8 cellular contexts compared by ENCODE assay signal in the genomic region with DNA sequence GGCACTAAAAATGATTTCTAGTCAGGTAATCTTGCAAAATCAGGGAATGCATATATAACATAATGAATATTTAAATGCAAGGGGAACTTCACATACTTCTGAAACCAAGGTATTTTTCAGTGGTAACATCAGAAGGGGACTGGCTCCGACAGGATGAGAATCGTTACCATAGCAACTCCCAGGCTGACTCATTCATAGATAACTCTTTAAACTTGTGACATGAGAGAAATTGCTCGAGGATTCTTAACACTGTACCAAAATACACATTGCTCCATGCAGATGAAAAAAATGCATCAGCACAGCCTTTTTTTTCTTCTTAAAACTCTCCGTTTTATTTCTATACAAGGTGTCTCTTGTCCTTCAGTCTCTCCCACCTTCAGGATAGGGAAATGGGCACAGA.
DNase-seq lines count a peak whose midpoint lies in the region; ATAC-seq and TF ChIP-seq lines count a peak whose summit lies in the region.

No MANE protein-coding gene starts in this region.

- no peaks in the 10 kb centered on the region for H3K4me1 Mint-ChIP-seq in activated naive CD8-positive, alpha-beta T cell treated with anti-CD3 and anti-CD28 coated beads, Interleukin-2, amount 50 U/mL, for 24 hours

- no peaks in the 10 kb centered on the region for H3K36me3 Mint-ChIP-seq in activated naive CD8-positive, alpha-beta T cell treated with anti-CD3 and anti-CD28 coated beads, Interleukin-2, amount 50 U/mL, for 24 hours (ENCODE audit: low read depth)

- peaks cover 3% of the 10 kb centered on the region for H3K27me3 Mint-ChIP-seq in activated naive CD8-positive, alpha-beta T cell treated with anti-CD3 and anti-CD28 coated beads, Interleukin-2, amount 50 U/mL, for 24 hours

- no peak overlapping the region for H3K4me3 ChIP-seq in fibroblast of the aortic adventitia (ENCODE audit: low read depth, low read length)

- no peak overlapping the region for H3K27ac Mint-ChIP-seq in activated naive CD8-positive, alpha-beta T cell treated with anti-CD3 and anti-CD28 coated beads, Interleukin-2, amount 50 U/mL, for 24 hours

- ATAC-seq in GM18498 (IDR thresholded peaks at IDR 0.05; ENCODE audit: unreplicated experiment): peak; percentile 99
- peak; percentile 99 for ATAC-seq in GM21529 (IDR thresholded peaks at IDR 0.05; ENCODE audit: unreplicated experiment)
- ATAC-seq in HG03575 (IDR thresholded peaks at IDR 0.05; ENCODE audit: extremely low read depth, insufficient number of reproducible peaks, low FRiP score, unreplicated experiment): peak; percentile 99
- ATAC-seq in activated naive CD8-positive, alpha-beta T cell treated with anti-CD3 and anti-CD28 coated beads, Interleukin-2, amount 50 U/mL, for 24 hours: no peak

- peak; percentile 85 for DNase-seq in fibroblast of the aortic adventitia (ENCODE audit: low read depth)
- DNase-seq in NCI-H2227 (lab: John Stamatoyannopoulos, UW; ENCODE audit: unreplicated experiment): no peak
- no peak for DNase-seq in T-helper 9 cell
- no peak for DNase-seq in activated naive CD8-positive, alpha-beta T cell treated with anti-CD3 and anti-CD28 coated beads, Interleukin-2, amount 50 U/mL, for 24 hours
- DNase-seq in stimulated activated CD4-positive, alpha-beta T cell treated with anti-CD3 and anti-CD28 coated beads, Interleukin-2, amount 100 ng/mL, for 48 hours: no peak

- no peak for TF ChIP-seq CTCF in fibroblast of the aortic adventitia (IDR thresholded peaks at IDR 0.05; ENCODE audit: insufficient read depth, low read length)

- H3K4me3 Mint-ChIP-seq in activated naive CD8-positive, alpha-beta T cell treated with anti-CD3 and anti-CD28 coated beads, Interleukin-2, amount 50 U/mL, for 24 hours: no peak overlapping the region

- H3K9me3 Mint-ChIP-seq in activated naive CD8-positive, alpha-beta T cell treated with anti-CD3 and anti-CD28 coated beads, Interleukin-2, amount 50 U/mL, for 24 hours: no peaks in the 10 kb centered on the region
